ENCODE assay signal across 31 cellular contexts in the genomic region with DNA sequence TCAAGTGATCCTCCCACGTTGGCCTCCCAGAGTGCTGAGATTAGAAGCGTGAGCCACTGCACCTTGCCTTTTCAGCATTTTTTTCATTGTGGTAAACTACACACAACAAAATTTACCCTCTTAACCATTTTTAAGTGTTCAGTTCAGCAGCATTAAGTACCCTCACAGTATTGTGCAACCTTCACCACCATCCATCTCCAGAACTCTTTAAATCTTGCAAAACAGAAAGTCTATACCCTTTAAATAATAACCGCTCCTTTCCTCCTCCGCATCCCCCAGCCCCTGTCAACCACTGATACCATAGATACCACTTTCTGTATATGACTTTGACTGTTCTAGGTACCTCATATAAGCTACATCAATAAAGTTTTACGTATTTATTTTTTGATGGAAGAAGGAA. TPM values are rescaled to one million over a fixed set of nuclear protein-coding genes. Genes with fewer than 3 reads are reported as not detected.
"Had no signal": no experiment of that assay in that cellular context is flagged by ENCODE, and none has a peak within 500 bp of the region (broad histone marks: within the 10 kb centered on the region; RNA-seq: fewer than 3 reads in every experiment).

No MANE protein-coding gene starts in this region.

- H3K36me3 ChIP-seq: adrenal gland, breast epithelium, SJCRH30 had no signal

- H3K4me1 ChIP-seq: adrenal gland, body of pancreas, breast epithelium, SJCRH30 had no signal

- H3K27me3 ChIP-seq: body of pancreas had no signal

- H3K27ac ChIP-seq: adrenal gland, body of pancreas, breast epithelium, SJCRH30, SK-N-MC had no signal

- H3K9me3 ChIP-seq: adrenal gland, body of pancreas, breast epithelium, SJCRH30 had no signal

- H3K4me3 ChIP-seq: adrenal gland, body of pancreas, breast epithelium, SJCRH30, SK-N-MC had no signal

- DNase-seq: activated CD4-positive, alpha-beta T cell treated with anti-CD3 and anti-CD28 coated beads, Interleukin-2, amount 10 ng/mL, durations not matched to agents 24 days and 14 days; activated CD4-positive, alpha-beta T cell treated with anti-CD3 and anti-CD28 coated beads, Interleukin-2, amount 50 U/mL, for 4 hours; activated CD8-positive, alpha-beta T cell treated with anti-CD3 and anti-CD28 coated beads, Interleukin-2, amount 10 ng/mL, durations not matched to agents 7 days and 5 days; activated gamma-delta T cell treated with Interleukin-2 at 50 U/mL for 16 hours; activated naive CD4-positive, alpha-beta T cell treated with anti-CD3 and anti-CD28 coated beads for 36 hours; activated T-cell treated with anti-CD3 and anti-CD28 coated beads, Interleukin-2, amount 50 U/mL, for 24 hours; adrenal gland; body of pancreas; Karpas-422; NCI-H1048; NCI-H1105 treated with DMSO at 0.1 percent for 48 hours; NCI-H1436; NCI-H1694; NCI-H1930; NCI-H2081 treated with DMSO at 0.1 percent for 48 hours; NCI-H345; NCI-H524 treated with DMSO at 0.1 percent for 48 hours; NK-92 treated with Interleukin-12 subunit alpha and Interleukin-12 subunit beta, amount 100 ng/mL, for 24 hours; SHP77; SJCRH30; T1000 had no signal

RNA-seq across cellular contexts. Expression of gene CASP14, which starts 20.8 kb away (rescaled TPM):
- total RNA-seq: activated CD4-positive, alpha-beta T cell treated with anti-CD3 and anti-CD28 coated beads, Interleukin-2, amount 10 ng/mL, durations not matched to agents 24 days and 14 days; activated CD8-positive, alpha-beta T cell treated with anti-CD3 and anti-CD28 coated beads, Interleukin-2, amount 10 ng/mL, durations not matched to agents 7 days and 5 days; activated naive CD4-positive, alpha-beta T cell treated with anti-CD3 and anti-CD28 coated beads for 36 hours; activated naive CD4-positive, alpha-beta T cell treated with anti-CD3 and anti-CD28 coated beads, Interleukin-2, amount 50 U/mL, for 72 hours; adrenal gland; astrocyte; body of pancreas; cardiac septum; MCF 10A; NCI-H460; T-helper 1 cell treated with Interleukin-12 subunit alpha and Interleukin-12 subunit beta and Interleukin-4 antibody, amounts not matched to agents 30 ng/mL and 1 ng/mL, for 36 hours; T-helper 2 cell treated with Interferon-gamma antibody and Interleukin-4, amounts not matched to agents 100 ng/mL and 5 ng/mL, for 36 hours had no signal
- polyA plus RNA-seq: adrenal gland had no signal

RNA-seq across cellular contexts. Expression of gene SLC1A6, which starts 48.8 kb away (rescaled TPM):
- total RNA-seq: activated CD4-positive, alpha-beta T cell treated with anti-CD3 and anti-CD28 coated beads, Interleukin-2, amount 10 ng/mL, durations not matched to agents 24 days and 14 days; activated CD8-positive, alpha-beta T cell treated with anti-CD3 and anti-CD28 coated beads, Interleukin-2, amount 10 ng/mL, durations not matched to agents 7 days and 5 days; activated naive CD4-positive, alpha-beta T cell treated with anti-CD3 and anti-CD28 coated beads for 36 hours; activated naive CD4-positive, alpha-beta T cell treated with anti-CD3 and anti-CD28 coated beads, Interleukin-2, amount 50 U/mL, for 72 hours; adrenal gland; body of pancreas; breast epithelium; cardiac septum; MCF 10A; NCI-H460; SJCRH30; T-helper 1 cell treated with Interleukin-12 subunit alpha and Interleukin-12 subunit beta and Interleukin-4 antibody, amounts not matched to agents 30 ng/mL and 1 ng/mL, for 36 hours; T-helper 2 cell treated with Interferon-gamma antibody and Interleukin-4, amounts not matched to agents 100 ng/mL and 5 ng/mL, for 36 hours had no signal
- polyA plus RNA-seq: adrenal gland had no signal

RNA-seq across cellular contexts. Expression of gene OR1I1, which starts 53.5 kb away (rescaled TPM):
- total RNA-seq: activated CD4-positive, alpha-beta T cell treated with anti-CD3 and anti-CD28 coated beads, Interleukin-2, amount 10 ng/mL, durations not matched to agents 24 days and 14 days; activated CD8-positive, alpha-beta T cell treated with anti-CD3 and anti-CD28 coated beads, Interleukin-2, amount 10 ng/mL, durations not matched to agents 7 days and 5 days; activated naive CD4-positive, alpha-beta T cell treated with anti-CD3 and anti-CD28 coated beads for 36 hours; activated naive CD4-positive, alpha-beta T cell treated with anti-CD3 and anti-CD28 coated beads, Interleukin-2, amount 50 U/mL, for 72 hours; adrenal gland; astrocyte; body of pancreas; breast epithelium; cardiac septum; MCF 10A; NCI-H460; RPMI7951; SJCRH30; T-helper 1 cell treated with Interleukin-12 subunit alpha and Interleukin-12 subunit beta and Interleukin-4 antibody, amounts not matched to agents 30 ng/mL and 1 ng/mL, for 36 hours; T-helper 2 cell treated with Interferon-gamma antibody and Interleukin-4, amounts not matched to agents 100 ng/mL and 5 ng/mL, for 36 hours had no signal
- polyA plus RNA-seq: adrenal gland had no signal
